In genomic region chr14:21084988-21085853, GRCh38 we compare ENCODE assay signal across 9 cellular contexts. TPM values are rescaled to one million over a fixed set of nuclear protein-coding genes. Genes with fewer than 3 reads are reported as not detected.
DNase-seq lines count a peak whose midpoint lies in the region; ATAC-seq, FAIRE-seq and TF ChIP-seq lines count a peak whose summit lies in the region.
"Had no signal": no experiment of that assay in that cellular context is flagged by ENCODE, and none has a peak within 500 bp of the region (broad histone marks: within the 10 kb centered on the region; RNA-seq: fewer than 3 reads in every experiment).

No MANE protein-coding gene starts in this region.

- peaks cover 5% of the 10 kb centered on the region for H3K4me1 ChIP-seq in mesodermal cell (ENCODE audit: control insufficient read depth, insufficient read depth, low read length, poor library complexity, severe bottlenecking)

- ATAC-seq in GM19452 (IDR thresholded peaks at IDR 0.05; ENCODE audit: unreplicated experiment) (no peak), HG03159 (IDR thresholded peaks at IDR 0.05; ENCODE audit: unreplicated experiment) (no peak)

- TF ChIP-seq CTCF in epithelial cell of esophagus (IDR thresholded peaks at IDR 0.05; ENCODE audit: insufficient read depth, low read depth, low read length, missing control alignments) (no peak), D721Med (IDR thresholded peaks at IDR 0.05; ENCODE audit: insufficient read depth, missing control alignments) (no peak)

- WGBS in mesodermal cell (ENCODE audit: insufficient coverage in 2 of 2), 2 experiments: 88 to 95% methylated on average over 14 to 15 of the region's 17 CpGs

- H3K4me3 ChIP-seq in epithelial cell of esophagus (ENCODE audit: low read length) (no peak overlapping the region), mesodermal cell (ENCODE audit: extremely low read depth, insufficient read depth, low read length, poor library complexity, severe bottlenecking) (no peak overlapping the region)

- DNase-seq in AG08396 (ENCODE audit: low spot score): peak; percentile 85
- peak; percentile 81 for DNase-seq in NCI-H226
- DNase-seq in epithelial cell of esophagus (ENCODE audit: low read depth): peak; percentile 74
- DNase-seq in D721Med (ENCODE audit: insufficient read length, low spot score): no peak
- DNase-seq in COLO668 (lab: John Stamatoyannopoulos, UW; ENCODE audit: unreplicated experiment): no peak
- DNase-seq: posterior cingulate gyrus had no signal

- peaks cover 93% of the 10 kb centered on the region for H3K36me3 ChIP-seq in mesodermal cell (ENCODE audit: control insufficient read depth, insufficient read depth, low read length)

- no peaks in the 10 kb centered on the region for H3K9me3 ChIP-seq in mesodermal cell (ENCODE audit: control insufficient read depth, low read length)

- FAIRE-seq in D721Med (lab: Jason Lieb, UNC): no peak

- peak overlapping the region; percentile 29 for H3K27ac ChIP-seq in mesodermal cell (ENCODE audit: low read depth, low read length, severe bottlenecking)

RNA-seq across cellular contexts. Expression of gene ZNF219, which starts 13.2 kb away (rescaled TPM):
- 37.2 TPM for polyA plus RNA-seq in mesodermal cell (2013, experiment 1 of 2)
- 29.2 TPM for polyA plus RNA-seq in mesodermal cell (2013, experiment 2 of 2)

RNA-seq across cellular contexts. Expression of gene ARHGEF40, which starts 15.1 kb away (rescaled TPM):
- 60.7 TPM for polyA plus RNA-seq in mesodermal cell (2013, experiment 1 of 2)
- 49.3 TPM for polyA plus RNA-seq in mesodermal cell (2013, experiment 2 of 2)

RNA-seq across cellular contexts. Expression of gene TMEM253, which starts 15.6 kb away (rescaled TPM):
- polyA plus RNA-seq in mesodermal cell (2013, experiment 1 of 2): 0.81 TPM
- 0.61 TPM for polyA plus RNA-seq in mesodermal cell (2013, experiment 2 of 2)

RNA-seq across cellular contexts. Expression of gene RNASE8, which starts 27.6 kb away (rescaled TPM):
- polyA plus RNA-seq in mesodermal cell (2013, experiment 1 of 2): not detected
- polyA plus RNA-seq in mesodermal cell (2013, experiment 2 of 2): not detected

RNA-seq across cellular contexts. Expression of gene RNASE7, which starts 43.1 kb away (rescaled TPM):
- polyA plus RNA-seq in mesodermal cell (2013, experiment 1 of 2): not detected
- not detected for polyA plus RNA-seq in mesodermal cell (2013, experiment 2 of 2)

Comparison
In these comparisons a context has a peak if more than half of its experiments do, and no peak if none do; other contexts are left out.
1. DNase-seq: peak in AG08396 (single experiment), NCI-H226 (single experiment) and epithelial cell of esophagus (single experiment); none in D721Med (single experiment) and COLO668 (single experiment).